ENCODE assay signal across 29 cellular contexts in genomic region chr5:61254969-61255555, GRCh38.
DNase-seq lines count a peak whose midpoint lies in the region; ATAC-seq, FAIRE-seq and TF ChIP-seq lines count a peak whose summit lies in the region.
"Had no signal": no experiment of that assay in that cellular context is flagged by ENCODE, and none has a peak within 500 bp of the region (broad histone marks: within the 10 kb centered on the region; RNA-seq: fewer than 3 reads in every experiment).

No MANE protein-coding gene starts in this region.

- no peaks in the 10 kb centered on the region for H3K9me3 ChIP-seq in sigmoid colon
- H3K9me3 ChIP-seq: HAP-1, ovary, Peyer's patch, uterus had no signal

- H3K4me1 ChIP-seq in sigmoid colon, result peaks cover 0 to 4% (median 0%) of the 10 kb centered on the region in 4 donors
- H3K4me1 ChIP-seq: HAP-1, uterus had no signal

- no peak overlapping the region for H3K4me3 Mint-ChIP-seq in mesothelial cell of epicardium
- H3K4me3 Mint-ChIP-seq: activated CD8-positive, alpha-beta T cell treated with anti-CD3 and anti-CD28 coated beads, Interleukin-2, amount 10 ng/mL, durations not matched to agents 7 days and 5 days; activated naive CD8-positive, alpha-beta T cell treated with anti-CD3 and anti-CD28 coated beads, Interleukin-2, amount 10 ng/mL, durations not matched to agents 7 days and 5 days; B cell; nephron progenitor cell; T-helper 1 cell treated with Interleukin-12 subunit alpha and Interleukin-12 subunit beta and Interleukin-4 antibody, amounts not matched to agents 30 μg/mL and 1 μg/mL, for 36 hours had no signal

- DNase-seq in COLO829 (ENCODE audit: low spot score) (peak; percentile 26), M059J (ENCODE audit: low read depth) (peak; percentile 92), bronchial epithelial cell (ENCODE audit: low read depth) (peak; percentile 86), mesothelial cell of epicardium (ENCODE audit: low spot score in 2 of 2, unreplicated experiment in 2 of 2) (no peak), MV-4-11 (lab: John Stamatoyannopoulos, UW) (no peak), sigmoid colon (no peak)
- DNase-seq: activated CD4-positive, alpha-beta T cell treated with anti-CD3 and anti-CD28 coated beads for 1 hour; activated CD8-positive, alpha-beta T cell treated with anti-CD3 and anti-CD28 coated beads, Interleukin-2, amount 10 ng/mL, durations not matched to agents 7 days and 5 days; activated effector memory CD4-positive, alpha-beta T cell treated with Interleukin-2 at 50 U/mL for 16 hours; activated naive CD8-positive, alpha-beta T cell treated with anti-CD3 and anti-CD28 coated beads, Interleukin-2, amount 10 ng/mL, durations not matched to agents 7 days and 5 days; activated T-cell treated with anti-CD3 and anti-CD28 coated beads for 4 hours; DMS79; dorsolateral prefrontal cortex; head of caudate nucleus; left ventricle myocardium inferior; NCI-H446 treated with DMSO at 0.1 percent for 48 hours; nephron progenitor cell; ovary; Peyer's patch; stimulated activated CD4-positive, alpha-beta T cell treated with anti-CD3 and anti-CD28 coated beads, Interleukin-1b, Interleukin-23, amount 100 ng/mL, for 48 hours; substantia nigra; uterus had no signal

- H3K9me3 Mint-ChIP-seq in mesothelial cell of epicardium, result peaks cover 5% of the 10 kb centered on the region
- H3K9me3 Mint-ChIP-seq: activated naive CD8-positive, alpha-beta T cell treated with anti-CD3 and anti-CD28 coated beads, Interleukin-2, amount 10 ng/mL, durations not matched to agents 7 days and 5 days; T-helper 1 cell treated with Interleukin-12 subunit alpha and Interleukin-12 subunit beta and Interleukin-4 antibody, amounts not matched to agents 30 μg/mL and 1 μg/mL, for 36 hours had no signal

- no peak for TF ChIP-seq POLR2A in sigmoid colon (IDR thresholded peaks at IDR 0.05)

- H3K36me3 Mint-ChIP-seq in mesothelial cell of epicardium, result peaks cover 5% of the 10 kb centered on the region
- H3K36me3 Mint-ChIP-seq: activated naive CD8-positive, alpha-beta T cell treated with anti-CD3 and anti-CD28 coated beads, Interleukin-2, amount 10 ng/mL, durations not matched to agents 7 days and 5 days had no signal

- H3K27me3 Mint-ChIP-seq in mesothelial cell of epicardium (ENCODE audit: low read depth), result peaks cover 2% of the 10 kb centered on the region

- TF ChIP-seq CTCF in bronchial epithelial cell (IDR thresholded peaks at IDR 0.05; ENCODE audit: insufficient read depth, low read length, severe bottlenecking) (no peak), mesothelial cell of epicardium (IDR thresholded peaks at IDR 0.05; ENCODE audit: unreplicated experiment) (no peak), sigmoid colon (IDR thresholded peaks at IDR 0.05) (no peak)

- H3K27ac ChIP-seq in sigmoid colon, result no peak overlapping the region
- H3K27ac ChIP-seq: dorsolateral prefrontal cortex, left ventricle myocardium inferior, ovary, Peyer's patch, uterus had no signal

- WGBS in sigmoid colon, 2 donors, result 52 to 83% methylated on average over 3 of the region's 3 CpGs

- intact Hi-C loops in sigmoid colon (cut with DNase I), result no loop called here

- H3K4me3 ChIP-seq in bronchial epithelial cell (ENCODE audit: low read depth, low read length), result no peak overlapping the region
- no peak overlapping the region for H3K4me3 ChIP-seq in sigmoid colon
- H3K4me3 ChIP-seq: dorsolateral prefrontal cortex, HAP-1, left ventricle myocardium inferior, ovary, Peyer's patch, uterus had no signal

- H3K27me3 ChIP-seq in bronchial epithelial cell (ENCODE audit: control insufficient read depth, insufficient read depth, low read length), result no peaks in the 10 kb centered on the region
- H3K27me3 ChIP-seq in sigmoid colon, result no peaks in the 10 kb centered on the region
- H3K27me3 ChIP-seq: dorsolateral prefrontal cortex, ovary, Peyer's patch, uterus had no signal

- H3K4me1 Mint-ChIP-seq in mesothelial cell of epicardium, result peaks cover 44% of the 10 kb centered on the region
- H3K4me1 Mint-ChIP-seq: activated naive CD8-positive, alpha-beta T cell treated with anti-CD3 and anti-CD28 coated beads, Interleukin-2, amount 10 ng/mL, durations not matched to agents 7 days and 5 days; B cell; nephron progenitor cell had no signal

- no peak for ATAC-seq in HG03442 (IDR thresholded peaks at IDR 0.05; ENCODE audit: unreplicated experiment)
- no peak for ATAC-seq in HG02759 (IDR thresholded peaks at IDR 0.05; ENCODE audit: unreplicated experiment)
- ATAC-seq: activated CD8-positive, alpha-beta T cell treated with anti-CD3 and anti-CD28 coated beads, Interleukin-2, amount 10 ng/mL, durations not matched to agents 7 days and 5 days had no signal

- H3K27ac Mint-ChIP-seq in mesothelial cell of epicardium, result peak overlapping the region; percentile 47
- H3K27ac Mint-ChIP-seq: activated CD8-positive, alpha-beta T cell treated with anti-CD3 and anti-CD28 coated beads, Interleukin-2, amount 10 ng/mL, durations not matched to agents 7 days and 5 days; activated naive CD8-positive, alpha-beta T cell treated with anti-CD3 and anti-CD28 coated beads, Interleukin-2, amount 10 ng/mL, durations not matched to agents 7 days and 5 days; B cell; T-helper 1 cell treated with Interleukin-12 subunit alpha and Interleukin-12 subunit beta and Interleukin-4 antibody, amounts not matched to agents 30 μg/mL and 1 μg/mL, for 36 hours had no signal

- no peak for FAIRE-seq in bronchial epithelial cell (lab: Jason Lieb, UNC)
- FAIRE-seq: A204.1, astrocyte had no signal

- TF ChIP-seq EP300 in sigmoid colon (IDR thresholded peaks at IDR 0.05), result no peak

- H3K36me3 ChIP-seq in bronchial epithelial cell (ENCODE audit: control insufficient read depth, insufficient read depth, low read length) (no peaks in the 10 kb centered on the region), sigmoid colon (no peaks in the 10 kb centered on the region)
- H3K36me3 ChIP-seq: HAP-1, left ventricle myocardium inferior, ovary, Peyer's patch, uterus had no signal

Comparison
In these comparisons a context has a peak if more than half of its experiments do, and no peak if none do; other contexts are left out.
1. DNase-seq: peak in COLO829 (single experiment), M059J (single experiment) and bronchial epithelial cell (single experiment); none in mesothelial cell of epicardium (0 of 2), MV-4-11 (single experiment) and sigmoid colon (single experiment).